Comparison of ENCODE assay signal across 1 cellular context in genomic region chr9:132142883-132143282, GRCh38.
TF ChIP-seq lines count a peak whose summit lies in the region.

No MANE protein-coding gene starts in this region.

TF ChIP-seq in H1, 55 proteins besides CTCF, POLR2A, EP300 and RAD21 (continued from another document):
- TF ChIP-seq TEAD4 (IDR thresholded peaks at IDR 0.05; ENCODE audit: low read depth, low read length) (no peak), TAF7 (optimal IDR thresholded peaks at IDR 0.05; ENCODE audit: borderline replicate concordance, low read depth, low read length) (no peak), CBX5 (IDR thresholded peaks at IDR 0.05; ENCODE audit: low read depth, low read length) (no peak)
